1 cellular context compared by ENCODE assay signal in the genomic region with DNA sequence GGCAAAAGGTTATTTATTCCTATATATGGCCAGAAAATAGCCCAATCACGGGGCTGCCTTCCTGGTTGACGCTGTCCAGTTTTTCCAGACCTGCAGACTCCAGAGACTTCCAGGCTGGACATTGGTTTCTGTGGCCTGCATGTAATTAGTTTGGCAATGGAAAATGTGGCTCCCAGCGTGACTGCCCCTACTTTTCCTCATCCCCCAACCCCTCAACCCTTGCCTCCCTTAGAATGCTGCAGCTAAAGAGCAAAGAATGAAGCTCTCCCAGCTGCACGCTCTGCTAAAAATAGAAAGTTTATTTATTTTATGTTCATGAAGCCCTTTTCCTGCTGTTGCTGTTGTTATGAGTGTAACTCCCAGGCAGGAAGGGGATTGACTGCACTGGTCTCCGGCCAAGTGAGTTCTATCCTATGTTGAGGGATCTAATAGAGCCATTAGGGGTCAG.
TF ChIP-seq lines count a peak whose summit lies in the region.

No MANE protein-coding gene starts in this region.

TF ChIP-seq in GM23338, 12 proteins besides CTCF, POLR2A, EP300 and RAD21 (continued from another document):
- TF ChIP-seq ZNF462 (CRISPR knock-in tag; IDR thresholded peaks at IDR 0.05), result no peak
- TF ChIP-seq ETS1 (IDR thresholded peaks at IDR 0.05), result no peak
- no peak for TF ChIP-seq REST (IDR thresholded peaks at IDR 0.05; ENCODE audit: unreplicated experiment)
- no peak for TF ChIP-seq ZNF331 (CRISPR knock-in tag; IDR thresholded peaks at IDR 0.05; ENCODE audit: low read depth)
- TF ChIP-seq ZNF114 (CRISPR knock-in tag; IDR thresholded peaks at IDR 0.05), result no peak
- TF ChIP-seq POLR2AphosphoS5 (IDR thresholded peaks at IDR 0.05; ENCODE audit: low read depth), result no peak
TF ChIP-seq in GM23338: peak in this region for 0.
